9 cellular contexts compared by ENCODE assay signal in the genomic region with DNA sequence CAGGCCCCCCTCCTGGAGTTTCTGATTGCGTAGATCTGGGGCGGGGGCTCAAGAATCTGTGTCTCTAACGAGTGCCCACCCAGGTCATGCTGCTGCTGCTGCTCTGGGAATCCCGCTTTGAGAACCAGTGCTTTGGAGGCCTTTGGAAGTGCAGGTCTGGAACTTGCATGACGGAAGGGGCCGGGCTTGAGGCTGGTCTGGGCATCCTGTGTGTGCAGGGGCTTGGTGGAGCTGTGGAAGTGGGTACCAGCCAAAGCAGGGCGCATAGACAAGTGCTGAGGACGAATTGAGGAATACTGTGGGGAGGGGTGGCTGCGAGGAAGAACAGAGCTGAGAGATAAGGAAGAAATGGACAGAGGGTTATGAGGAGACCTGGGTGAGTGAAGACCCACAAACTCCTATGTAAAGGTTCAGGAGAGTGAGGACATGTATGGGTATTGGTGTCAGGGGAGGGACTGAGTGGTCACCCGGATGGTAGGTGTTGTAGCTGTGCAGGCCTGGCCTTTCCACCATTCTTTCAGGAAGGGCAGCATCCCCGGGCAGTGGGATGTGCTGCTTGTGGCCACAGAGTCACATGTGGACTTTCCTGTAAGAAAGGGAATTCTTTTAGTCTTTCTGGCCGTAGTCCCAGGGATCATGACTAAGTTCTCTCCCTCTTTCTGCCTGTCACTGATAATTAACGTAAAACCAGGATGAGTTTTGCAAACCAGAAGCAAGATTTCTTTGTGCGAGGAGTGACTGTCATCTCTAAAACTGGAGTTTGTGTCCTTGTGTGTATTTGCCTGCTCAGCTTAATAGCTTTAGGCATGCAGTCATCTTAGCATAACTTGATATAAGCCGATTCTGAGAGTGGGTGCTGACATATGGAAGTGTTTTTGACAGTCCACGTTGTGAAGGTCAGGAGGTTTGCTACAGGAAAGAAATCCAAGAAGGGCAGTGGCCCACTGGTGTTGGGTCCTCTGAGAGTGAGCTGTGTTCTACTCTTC. TPM values are rescaled to one million over a fixed set of nuclear protein-coding genes. Genes with fewer than 3 reads are reported as not detected.
DNase-seq lines count a peak whose midpoint lies in the region; ATAC-seq and TF ChIP-seq lines count a peak whose summit lies in the region.
"Had no signal": no experiment of that assay in that cellular context is flagged by ENCODE, and none has a peak within 500 bp of the region (broad histone marks: within the 10 kb centered on the region; RNA-seq: fewer than 3 reads in every experiment).

No MANE protein-coding gene starts in this region.

- CTCF ChIA-PET in AG04449 (lab: Yijun Ruan, JAX) (interaction anchor here (1.1 to 1.6 kb wide), 4 partner anchors 9 to 78 kb away, joined by 3 to 7 read pairs (median 6); no protein-coding TSS in a partner anchor), PC-3 (lab: Charles Lee) (interaction anchor here (0.6 to 1.0 kb wide), 2 partner anchors 63 to 80 kb away, joined by 3 to 4 read pairs; no protein-coding TSS in a partner anchor)

- peak overlapping the region; percentile 48 for H3K4me2 ChIP-seq in PC-3 (ENCODE audit: low read length)

- ATAC-seq in PC-3 (peak; percentile 53), HG03457 (IDR thresholded peaks at IDR 0.05; ENCODE audit: unreplicated experiment) (no peak)

- H4K20me1 ChIP-seq in PC-3 (ENCODE audit: low read length): no peaks in the 10 kb centered on the region

- no peak overlapping the region for H3K4me3 ChIP-seq in AG04449 (ENCODE audit: low read depth, low read length)
- no peak overlapping the region for H3K4me3 ChIP-seq in PC-3 (ENCODE audit: low read length)
- H3K4me3 ChIP-seq in muscle layer of duodenum (ENCODE audit: low read depth in 1 of 2, low read length in 2 of 2): no peak overlapping the region

- H2AFZ ChIP-seq in PC-3 (ENCODE audit: low read length): no peak overlapping the region

- peaks cover 21% of the 10 kb centered on the region for H3K4me1 ChIP-seq in PC-3 (ENCODE audit: insufficient read depth, low read length)
- peaks cover 3 to 5% of the 10 kb centered on the region in 2 donors for H3K4me1 ChIP-seq in muscle layer of duodenum (ENCODE audit: control insufficient read depth in 1 of 2, insufficient read depth in 2 of 2, low read length in 2 of 2)

- DNase-seq in AG04449 (ENCODE audit: low read depth, low spot score) (peak; percentile 63), PC-3 (peak; percentile 48), erythroblast (lab: John Stamatoyannopoulos, UW) (peak; percentile 24 to 63), GM10266 (ENCODE audit: extremely low spot score) (no peak), NCI-H128 (lab: John Stamatoyannopoulos, UW; ENCODE audit: unreplicated experiment) (no peak), NCI-H774 (lab: John Stamatoyannopoulos, UW) (no peak)
- DNase-seq: NCI-H1436 treated with DMSO at 0.1 percent for 48 hours had no signal

- no peaks in the 10 kb centered on the region for H3K9me2 ChIP-seq in PC-3 (replicated peaks; ENCODE audit: low read length)

- no peaks in the 10 kb centered on the region for H3K9me3 ChIP-seq in PC-3 (ENCODE audit: low read length)
- no peaks in the 10 kb centered on the region for H3K9me3 ChIP-seq in muscle layer of duodenum (ENCODE audit: control insufficient read depth in 1 of 2, low read length in 2 of 2)

- TF ChIP-seq CTCF in AG04449 (IDR thresholded peaks at IDR 0.05; ENCODE audit: insufficient read depth, low read length, missing control alignments): no peak
- TF ChIP-seq CTCF in PC-3 (conservative IDR thresholded peaks at IDR 0.05; ENCODE audit: low read depth, low read length): no peak
- no peak for TF ChIP-seq CTCF in GM10266 (IDR thresholded peaks at IDR 0.05; ENCODE audit: control insufficient read depth, insufficient read depth, low read depth, missing control alignments)

- H3K27ac ChIP-seq in PC-3 (ENCODE audit: low read length): no peak overlapping the region
- peak overlapping the region; percentile 53 for H3K27ac ChIP-seq in muscle layer of duodenum (ENCODE audit: low read length)

- peaks cover 72% of the 10 kb centered on the region for H3K79me2 ChIP-seq in PC-3 (ENCODE audit: low read length)

- intact Hi-C loops in PC-3 (cut with micrococcal nuclease): no loop called here

- TF ChIP-seq POLR2A in erythroblast (IDR thresholded peaks at IDR 0.05; ENCODE audit: low read length): no peak

- H3K9ac ChIP-seq in PC-3 (ENCODE audit: low read length): no peak overlapping the region

- BruUV-seq in PC-3 (replicated peaks; lab: Mats Ljungman, UMichigan): no TSS peak

- H3K36me3 ChIP-seq in PC-3 (ENCODE audit: low read depth, low read length) (no peaks in the 10 kb centered on the region), muscle layer of duodenum (ENCODE audit: control insufficient read depth in 1 of 2, insufficient read depth in 2 of 2, low read length in 2 of 2) (no peaks in the 10 kb centered on the region)

- H3K27me3 ChIP-seq in PC-3 (ENCODE audit: low read length) (no peaks in the 10 kb centered on the region), muscle layer of duodenum (ENCODE audit: low read depth, low read length) (no peaks in the 10 kb centered on the region)

- no peaks in the 10 kb centered on the region for H3F3A ChIP-seq in PC-3 (ENCODE audit: low read length, unreplicated experiment)

- POLR2A ChIA-PET in AG04449 (lab: Yijun Ruan, JAX): interaction anchor here (1.1 to 1.6 kb wide), 2 partner anchors 8 to 10 kb away, joined by 3 to 7 read pairs; no protein-coding TSS in a partner anchor
- POLR2A ChIA-PET in PC-3 (lab: Charles Lee; ENCODE audit: unreplicated experiment): no interaction called here

RNA-seq across cellular contexts. Expression of a gene that starts 43.3 kb away (rescaled TPM):
- 106 and 124 TPM in 2 replicates for total RNA-seq in PC-3 (2014; rRNA removed)

Comparison
In these comparisons a context has a peak if more than half of its experiments do, and no peak if none do; other contexts are left out.
1. DNase-seq: peak in AG04449 (single experiment), PC-3 (single experiment) and erythroblast (2 of 2); none in GM10266 (single experiment), NCI-H128 (single experiment) and NCI-H774 (single experiment).